Comparison of ENCODE assay signal across 24 cellular contexts in the genomic region with DNA sequence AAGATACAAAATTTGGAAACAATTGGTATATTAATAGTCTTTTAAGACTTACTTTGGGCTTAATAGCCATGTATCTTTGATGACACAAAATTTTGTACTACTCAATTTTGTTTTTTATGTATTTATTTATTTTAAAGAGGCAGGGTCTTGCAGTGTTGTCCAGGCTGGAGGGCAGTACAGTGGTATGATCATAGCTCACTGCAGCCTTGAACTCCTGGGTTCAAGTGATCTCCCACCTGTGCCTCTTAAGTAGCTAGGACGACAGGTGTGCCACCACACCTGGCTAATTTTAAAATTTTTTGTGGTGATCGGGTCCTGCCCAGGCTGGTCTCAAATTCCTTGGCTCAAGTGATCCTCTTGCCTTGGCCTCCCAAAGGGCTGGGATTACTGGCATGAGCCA.
"Had no signal": no experiment of that assay in that cellular context is flagged by ENCODE, and none has a peak within 500 bp of the region (broad histone marks: within the 10 kb centered on the region; RNA-seq: fewer than 3 reads in every experiment).

No MANE protein-coding gene starts in this region.

- H3K9me3 ChIP-seq: colonic mucosa, gastrocnemius medialis, mucosa of descending colon, prostate gland, right atrium auricular region, sigmoid colon, thoracic aorta, tibial nerve, upper lobe of right lung, vagina had no signal

- ATAC-seq: gastrocnemius medialis; left lobe of liver; mucosa of descending colon; natural killer cell treated with Interleukin-12 subunit alpha and Interleukin-12 subunit beta and Interleukin-15 and Interleukin-18, amount 100 ng/mL, for 72 hours; stimulated activated naive B cell treated with anti-CD40 and anti-IgM and Interleukin-4, amounts not matched to agents 10 μg/mL and 1 μg/mL and 100 μg/mL, for 72 hours; upper lobe of right lung had no signal

- DNase-seq: colonic mucosa; dermis blood vessel endothelial cell; effector memory CD4-positive, alpha-beta T cell; foreskin fibroblast; gastrocnemius medialis; head of caudate nucleus; mucosa of descending colon; naive B cell; sigmoid colon; stimulated activated CD4-positive, alpha-beta T cell treated with anti-CD3 and anti-CD28 coated beads, Interleukin-15, amount 100 ng/mL, for 24 hours; stimulated activated CD4-positive, alpha-beta T cell treated with anti-CD3 and anti-CD28 coated beads, Interleukin-2, amount 100 ng/mL, for 48 hours; stimulated activated naive B cell treated with anti-CD40 and anti-IgM and Interleukin-4, amounts not matched to agents 10 μg/mL and 1 μg/mL and 100 μg/mL, for 72 hours; upper lobe of right lung had no signal

- H3K4me1 ChIP-seq: colonic mucosa, prostate gland had no signal

- H3K4me2 ChIP-seq: neural progenitor cell had no signal

- H3K27me3 ChIP-seq: colonic mucosa, gastrocnemius medialis, neural progenitor cell, right atrium auricular region, sigmoid colon, tibial nerve, upper lobe of right lung, vagina had no signal

- H3K36me3 ChIP-seq: colonic mucosa, gastrocnemius medialis, neural progenitor cell, prostate gland, right atrium auricular region, sigmoid colon, thoracic aorta, tibial nerve, upper lobe of right lung, vagina had no signal

- FAIRE-seq: endometrium, keratinocyte had no signal

- H3K4me3 ChIP-seq: colonic mucosa, gastrocnemius medialis, lung, mucosa of descending colon, neural progenitor cell, prostate gland, right atrium auricular region, sigmoid colon, thoracic aorta, tibial nerve, upper lobe of right lung, vagina had no signal

- H3K27ac ChIP-seq: colonic mucosa, gastrocnemius medialis, neural progenitor cell, prostate gland, right atrium auricular region, sigmoid colon, thoracic aorta, tibial nerve, upper lobe of right lung, vagina had no signal

- H2AFZ ChIP-seq: neural progenitor cell had no signal

- H3K9ac ChIP-seq: neural progenitor cell had no signal
